In the genomic region with DNA sequence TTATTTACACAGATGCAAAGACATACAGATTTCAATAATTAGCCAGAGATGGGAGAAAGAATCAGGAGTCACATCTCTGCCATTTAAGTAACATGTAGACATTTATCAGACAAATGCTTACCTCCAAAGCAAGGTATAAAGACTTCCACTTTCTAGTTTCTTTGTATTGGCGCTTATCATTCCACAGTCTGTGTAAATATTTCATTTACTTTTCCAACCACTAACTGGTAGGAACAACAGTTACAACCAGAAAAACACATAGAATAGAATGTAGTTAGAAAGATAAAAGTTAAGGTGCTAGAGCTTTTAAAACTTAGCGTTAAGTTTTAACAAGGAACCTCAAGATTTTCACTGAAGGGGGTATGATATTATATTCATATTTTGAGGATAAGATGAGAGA, we compare ENCODE assay signal across 38 cellular contexts. TPM values are rescaled to one million over a fixed set of nuclear protein-coding genes. Genes with fewer than 3 reads are reported as not detected.
"Had no signal": no experiment of that assay in that cellular context is flagged by ENCODE, and none has a peak within 500 bp of the region (broad histone marks: within the 10 kb centered on the region; RNA-seq: fewer than 3 reads in every experiment).

No MANE protein-coding gene starts in this region.

- H3K9me3 ChIP-seq: MG63 had no signal

- H3K27me3 ChIP-seq: MG63 had no signal

- H3K27ac ChIP-seq: KMS-11 had no signal

- H3K4me2 ChIP-seq: KMS-11 had no signal

- H3K9ac ChIP-seq: KMS-11 had no signal

- DNase-seq: Karpas-422, Kasumi-1, MG63, MM.1S, MV-4-11, NCI-H1048, NCI-H1092, NCI-H1092 treated with DMSO at 0.1 percent for 48 hours, NCI-H1105, NCI-H1105 treated with DMSO at 0.1 percent for 48 hours, NCI-H1417, NCI-H1417 treated with DMSO at 0.1 percent for 48 hours, NCI-H1436, NCI-H1436 treated with DMSO at 0.1 percent for 48 hours, NCI-H146, NCI-H1694, NCI-H1694 treated with DMSO at 0.1 percent for 48 hours, NCI-H187, NCI-H187 treated with DMSO at 0.1 percent for 48 hours, NCI-H1930, NCI-H2029, NCI-H2029 treated with DMSO at 0.1 percent for 48 hours, NCI-H2081, NCI-H2081 treated with DMSO at 0.1 percent for 48 hours, NCI-H2107, NCI-H2171, NCI-H2171 treated with DMSO at 0.1 percent for 48 hours, NCI-H2227 treated with DMSO at 0.1 percent for 48 hours, NCI-H226, NCI-H345, NCI-H446, NCI-H446 treated with DMSO at 0.1 percent for 48 hours, NCI-H510A had no signal

- H3K4me3 ChIP-seq: MG63 had no signal

- H3K36me3 ChIP-seq: MG63 had no signal

RNA-seq across cellular contexts. Expression of gene UGT2B4, which starts 40.9 kb away (rescaled TPM):
- total RNA-seq: LHCN-M2, M059J, MCF 10A, NCI-H460 had no signal
